13 cellular contexts compared by ENCODE assay signal in the genomic region with DNA sequence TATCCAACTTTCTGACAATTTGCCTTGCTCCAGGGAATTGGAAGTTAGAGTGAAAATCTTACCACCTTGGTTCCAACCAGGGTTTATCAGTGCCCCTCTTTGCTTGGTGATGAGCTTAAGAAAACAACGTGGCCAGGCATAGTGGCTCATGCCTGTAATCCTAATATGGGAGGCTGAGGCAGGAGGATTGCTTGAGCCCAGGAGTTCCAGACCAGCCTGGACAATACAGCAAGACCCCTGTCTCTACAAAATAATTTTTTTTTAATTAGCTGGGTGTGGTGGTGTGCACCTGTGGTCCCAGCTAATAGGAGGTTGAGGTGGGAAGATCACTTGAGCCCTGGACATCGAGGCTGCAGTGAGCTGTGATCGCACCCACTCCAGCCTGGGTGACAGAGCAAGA. TPM values are rescaled to one million over a fixed set of nuclear protein-coding genes. Genes with fewer than 3 reads are reported as not detected.
A peak's percentile ranks its signal among the peaks of the same experiment; 100 is the strongest.
DNase-seq lines count a peak whose midpoint lies in the region; ATAC-seq, FAIRE-seq and TF ChIP-seq lines count a peak whose summit lies in the region.
"Had no signal": no experiment of that assay in that cellular context is flagged by ENCODE, and none has a peak within 500 bp of the region (broad histone marks: within the 10 kb centered on the region; RNA-seq: fewer than 3 reads in every experiment).

No MANE protein-coding gene starts in this region.

- FAIRE-seq in GM19239 (lab: Jason Lieb, UNC): peak; percentile 4
- FAIRE-seq in HTR-8/SVneo (lab: Jason Lieb, UNC): no peak

- H3K9me3 ChIP-seq in CD4-positive, alpha-beta T cell (ENCODE audit: control insufficient read depth, low read length): no peaks in the 10 kb centered on the region
- no peaks in the 10 kb centered on the region for H3K9me3 ChIP-seq in PC-9 (ENCODE audit: insufficient read depth, low read depth)
- H3K9me3 ChIP-seq: SJCRH30 had no signal

- H3K4me2 ChIP-seq in PC-9: no peak overlapping the region

- BruUV-seq in PC-9 (replicated peaks; lab: Mats Ljungman, UMichigan): no TSS peak

- H3K36me3 Mint-ChIP-seq in CD4-positive, alpha-beta T cell (ENCODE audit: low read depth): peaks cover 83% of the 10 kb centered on the region
- peaks cover 35% of the 10 kb centered on the region for H3K36me3 Mint-ChIP-seq in activated naive CD8-positive, alpha-beta T cell treated with anti-CD3 and anti-CD28 coated beads, Interleukin-2, amount 10 ng/mL, durations not matched to agents 7 days and 5 days
- H3K36me3 Mint-ChIP-seq in natural killer cell: no peaks in the 10 kb centered on the region

- no peak for DNase-seq in CD4-positive, alpha-beta T cell
- DNase-seq in GM19239 (ENCODE audit: insufficient read length, low spot score) (no peak), natural killer cell (no peak), PC-9 (no peak), AG08396 (ENCODE audit: low spot score) (no peak), HTR-8/SVneo (ENCODE audit: insufficient read length, low spot score) (no peak), DMS79 (lab: John Stamatoyannopoulos, UW) (no peak)
- no peak for DNase-seq in activated naive CD8-positive, alpha-beta T cell treated with anti-CD3 and anti-CD28 coated beads, Interleukin-2, amount 10 ng/mL, durations not matched to agents 7 days and 5 days
- DNase-seq: DMS153, NCI-H1105 treated with DMSO at 0.1 percent for 48 hours, NCI-H524 treated with DMSO at 0.1 percent for 48 hours, retina, SJCRH30 had no signal

- intact Hi-C loops in CD4-positive, alpha-beta T cell (cut with DNase I, micrococcal nuclease): loop anchor here (2.0 kb wide), 3 partner anchors 13 to 21 kb away; a partner anchor contains a TSS
- intact Hi-C loops in natural killer cell (cut with micrococcal nuclease): loop anchor here (2.0 kb wide), 1 partner anchor 21 kb away; a partner anchor contains a TSS
- intact Hi-C loops in PC-9 (cut with micrococcal nuclease; ENCODE audit: unreplicated experiment): no loop called here

- no peaks in the 10 kb centered on the region for H3F3A ChIP-seq in PC-9 (ENCODE audit: insufficient read depth, low read depth)

- H3K4me3 ChIP-seq in PC-9: no peak overlapping the region
- H3K4me3 ChIP-seq: SJCRH30 had no signal

- H3K9me2 ChIP-seq in PC-9 (ENCODE audit: insufficient read depth): no peaks in the 10 kb centered on the region

- peak overlapping the region; percentile 87 for H3K27ac Mint-ChIP-seq in CD4-positive, alpha-beta T cell
- peak overlapping the region; percentile 90 for H3K27ac Mint-ChIP-seq in activated naive CD8-positive, alpha-beta T cell treated with anti-CD3 and anti-CD28 coated beads, Interleukin-2, amount 10 ng/mL, durations not matched to agents 7 days and 5 days
- H3K27ac Mint-ChIP-seq in natural killer cell: peak overlapping the region; percentile 77 to 88

- no peak for TF ChIP-seq CTCF in CD4-positive, alpha-beta T cell (IDR thresholded peaks at IDR 0.05)
- TF ChIP-seq CTCF in natural killer cell (IDR thresholded peaks at IDR 0.05) (no peak), PC-9 (conservative IDR thresholded peaks at IDR 0.05) (no peak)

- ATAC-seq in CD4-positive, alpha-beta T cell (ENCODE audit: poor library complexity): no peak
- ATAC-seq in activated naive CD8-positive, alpha-beta T cell treated with anti-CD3 and anti-CD28 coated beads, Interleukin-2, amount 10 ng/mL, durations not matched to agents 7 days and 5 days (ENCODE audit: low read depth): no peak
- ATAC-seq in natural killer cell: no peak

- H3K27me3 ChIP-seq in CD4-positive, alpha-beta T cell (ENCODE audit: control insufficient read depth, insufficient read depth, low read length): no peaks in the 10 kb centered on the region
- H3K27me3 ChIP-seq in PC-9 (ENCODE audit: insufficient read depth, low read depth): no peaks in the 10 kb centered on the region
- H3K27me3 ChIP-seq: SJCRH30 had no signal

- no peaks in the 10 kb centered on the region for H3K79me2 ChIP-seq in PC-9 (ENCODE audit: low read depth)

- H3K27me3 Mint-ChIP-seq in CD4-positive, alpha-beta T cell: no peaks in the 10 kb centered on the region
- H3K27me3 Mint-ChIP-seq in activated naive CD8-positive, alpha-beta T cell treated with anti-CD3 and anti-CD28 coated beads, Interleukin-2, amount 10 ng/mL, durations not matched to agents 7 days and 5 days: no peaks in the 10 kb centered on the region
- no peaks in the 10 kb centered on the region for H3K27me3 Mint-ChIP-seq in natural killer cell (ENCODE audit: low read depth in 2 of 2)

- peak overlapping the region; percentile 80 for H3K27ac ChIP-seq in CD4-positive, alpha-beta T cell (ENCODE audit: low read depth, low read length)
- H3K27ac ChIP-seq in PC-9: no peak overlapping the region
- H3K27ac ChIP-seq: SJCRH30 had no signal

- H3K4me1 Mint-ChIP-seq in CD4-positive, alpha-beta T cell (ENCODE audit: low read depth): peaks cover 94% of the 10 kb centered on the region
- H3K4me1 Mint-ChIP-seq in activated naive CD8-positive, alpha-beta T cell treated with anti-CD3 and anti-CD28 coated beads, Interleukin-2, amount 10 ng/mL, durations not matched to agents 7 days and 5 days: peaks cover 78% of the 10 kb centered on the region
- peaks cover 78 to 86% of the 10 kb centered on the region in 2 donors for H3K4me1 Mint-ChIP-seq in natural killer cell

- H2AFZ ChIP-seq in PC-9: no peak overlapping the region

- CTCF ChIA-PET in CD4-positive, alpha-beta T cell (lab: Charles Lee): interaction anchor here (0.6 to 23.0 kb wide), 8 partner anchors 9 to 182 kb away, joined by 3 to 278 read pairs (median 6); a partner anchor contains a TSS
- CTCF ChIA-PET in PC-9 (lab: Charles Lee): interaction anchor here (0.7 kb wide), 1 partner anchor 136 kb away, joined by 8 read pairs; no protein-coding TSS in a partner anchor

- no peaks in the 10 kb centered on the region for H3K36me3 ChIP-seq in PC-9 (ENCODE audit: low read depth)
- H3K36me3 ChIP-seq: SJCRH30 had no signal

- H3K9me3 Mint-ChIP-seq in CD4-positive, alpha-beta T cell: no peaks in the 10 kb centered on the region
- no peaks in the 10 kb centered on the region for H3K9me3 Mint-ChIP-seq in activated naive CD8-positive, alpha-beta T cell treated with anti-CD3 and anti-CD28 coated beads, Interleukin-2, amount 10 ng/mL, durations not matched to agents 7 days and 5 days
- no peaks in the 10 kb centered on the region for H3K9me3 Mint-ChIP-seq in natural killer cell

- H3K4me3 Mint-ChIP-seq in CD4-positive, alpha-beta T cell: peak overlapping the region; percentile 73
- H3K4me3 Mint-ChIP-seq in activated naive CD8-positive, alpha-beta T cell treated with anti-CD3 and anti-CD28 coated beads, Interleukin-2, amount 10 ng/mL, durations not matched to agents 7 days and 5 days: peak overlapping the region; percentile 83
- peak overlapping the region; percentile 79 for H3K4me3 Mint-ChIP-seq in natural killer cell

- peaks cover 4% of the 10 kb centered on the region for H4K20me1 ChIP-seq in PC-9 (ENCODE audit: insufficient read depth)

- POLR2A ChIA-PET in CD4-positive, alpha-beta T cell (lab: Charles Lee): interaction anchor here (0.6 to 14.1 kb wide), 12 partner anchors 9 to 939 kb away, joined by 3 to 271 read pairs (median 7); a partner anchor contains a TSS
- POLR2A ChIA-PET in activated naive CD8-positive, alpha-beta T cell treated with anti-CD3 and anti-CD28 coated beads, Interleukin-2, amount 10 ng/mL, durations not matched to agents 7 days and 5 days (lab: Charles Lee): interaction anchor here (0.7 to 10.4 kb wide), 12 partner anchors 14 to 1324 kb away, joined by 3 to 297 read pairs (median 4); a partner anchor contains a TSS
- POLR2A ChIA-PET in PC-9 (lab: Charles Lee; ENCODE audit: unreplicated experiment): no interaction called here

- 0 out of 2 replicates have a peak, but pooled peaks cover 7% of the 10 kb centered on the region for H3K4me1 ChIP-seq in PC-9 (replicated peaks; ENCODE audit: insufficient read depth)
- H3K4me1 ChIP-seq: SJCRH30 had no signal

RNA-seq across cellular contexts. Expression of a gene that starts 21.4 kb away (rescaled TPM):
- 100 to 1,000 TPM; 187 to 197 TPM for total RNA-seq in CD4-positive, alpha-beta T cell
- total RNA-seq in activated naive CD8-positive, alpha-beta T cell treated with anti-CD3 and anti-CD28 coated beads, Interleukin-2, amount 10 ng/mL, durations not matched to agents 7 days and 5 days: 100 to 1,000 TPM; 110 to 113 TPM
- 10 to 100 TPM; 46.6 to 84.9 (median 69.6) TPM for total RNA-seq in natural killer cell
- total RNA-seq in PC-9 (2021): 28.6 and 44.7 TPM in 2 replicates

RNA-seq across cellular contexts. Expression of a gene that starts 25.1 kb away (rescaled TPM):
- 10 to 100 TPM; 29.0 to 32.1 TPM for total RNA-seq in CD4-positive, alpha-beta T cell
- 10 to 100 TPM; 38.2 to 44.4 TPM for total RNA-seq in activated naive CD8-positive, alpha-beta T cell treated with anti-CD3 and anti-CD28 coated beads, Interleukin-2, amount 10 ng/mL, durations not matched to agents 7 days and 5 days
- total RNA-seq in natural killer cell (10 to 100 TPM; 46.3 to 57.3 (median 56.1) TPM), PC-9 (2021) (14.2 and 17.2 TPM in 2 replicates)

RNA-seq across cellular contexts. Expression of a gene that starts 25.1 kb away (rescaled TPM):
- 10 to 100 TPM; 46.3 to 51.0 TPM for total RNA-seq in CD4-positive, alpha-beta T cell
- 10 to 100 TPM; 85.7 to 87.3 TPM for total RNA-seq in activated naive CD8-positive, alpha-beta T cell treated with anti-CD3 and anti-CD28 coated beads, Interleukin-2, amount 10 ng/mL, durations not matched to agents 7 days and 5 days
- 10 to 100 TPM; 60.7 to 84.7 (median 68.2) TPM for total RNA-seq in natural killer cell
- 47.5 and 65.7 TPM in 2 replicates for total RNA-seq in PC-9 (2021)

RNA-seq across cellular contexts. Expression of a gene that starts 40.5 kb away (rescaled TPM):
- 1 to 10 TPM; 4.3 to 4.7 TPM for total RNA-seq in CD4-positive, alpha-beta T cell
- 10 to 100 TPM; 10.8 to 12.5 TPM for total RNA-seq in activated naive CD8-positive, alpha-beta T cell treated with anti-CD3 and anti-CD28 coated beads, Interleukin-2, amount 10 ng/mL, durations not matched to agents 7 days and 5 days
- total RNA-seq in natural killer cell: 10 to 100 TPM in 2 of 3 donors, 1 to 10 TPM in 1; 5.6 to 13.0 (median 12.7) TPM
- 13.4 and 14.0 TPM in 2 replicates for total RNA-seq in PC-9 (2021)

RNA-seq across cellular contexts. Expression of a gene that starts 49.8 kb away (rescaled TPM):
- total RNA-seq in CD4-positive, alpha-beta T cell: not detected
- under 1 TPM in 1 of 2 experiments, not detected in 1; 0.86 TPM for total RNA-seq in activated naive CD8-positive, alpha-beta T cell treated with anti-CD3 and anti-CD28 coated beads, Interleukin-2, amount 10 ng/mL, durations not matched to agents 7 days and 5 days
- total RNA-seq in natural killer cell: not detected
- 36.4 and 45.0 TPM in 2 replicates for total RNA-seq in PC-9 (2021)
